In the genomic region with DNA sequence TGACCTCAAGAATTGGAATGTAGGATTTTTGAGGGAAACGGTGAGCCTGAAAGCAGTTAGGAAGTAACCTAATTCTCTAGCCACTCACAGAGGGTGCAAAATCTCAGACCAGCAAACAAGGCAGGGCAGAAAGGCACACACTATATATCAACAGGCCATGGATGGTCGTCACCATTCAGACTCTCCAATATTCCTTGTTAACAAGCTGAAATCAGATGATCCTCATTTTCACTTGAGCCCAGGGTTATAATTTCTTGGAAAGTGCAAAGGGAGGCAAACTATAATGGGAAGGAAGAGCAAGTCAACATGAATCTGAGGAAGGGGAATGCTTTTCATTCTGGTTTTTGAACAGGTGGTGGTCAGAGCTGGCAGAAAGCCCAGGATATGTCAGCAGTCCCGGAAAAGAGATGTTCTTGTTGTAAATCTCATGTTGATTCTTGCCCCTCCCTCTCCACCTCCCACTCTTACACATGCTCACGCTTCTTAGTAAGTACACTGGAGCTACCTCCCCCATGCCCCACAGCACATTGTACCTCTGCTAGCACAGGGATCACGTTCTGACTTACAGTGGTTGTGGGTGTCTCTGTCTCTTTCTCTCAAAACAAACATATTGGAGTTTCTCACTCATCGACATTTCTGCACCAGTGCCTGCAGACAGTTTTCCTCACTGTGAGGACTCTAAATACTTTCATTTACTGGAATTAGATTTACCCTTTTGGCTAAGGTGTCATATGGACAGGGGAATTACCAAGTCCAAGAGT, we compare ENCODE assay signal across 8 cellular contexts.
DNase-seq lines count a peak whose midpoint lies in the region; ATAC-seq, FAIRE-seq and TF ChIP-seq lines count a peak whose summit lies in the region.

No MANE protein-coding gene starts in this region.

- H4K8ac ChIP-seq in mesenchymal stem cell (ENCODE audit: low read length), result no peak overlapping the region

- FAIRE-seq in kidney (lab: Jason Lieb, UNC), result no peak

- H3K4me1 ChIP-seq in mesenchymal stem cell (ENCODE audit: control insufficient read depth, insufficient read depth, low read depth, low read length), result peaks cover 8% of the 10 kb centered on the region
- H3K4me1 ChIP-seq in stomach, result peaks cover 0 to 49% (median 24%) of the 10 kb centered on the region in 4 donors
- H3K4me1 ChIP-seq in kidney (ENCODE audit: control insufficient read depth in 1 of 2, insufficient read depth in 1 of 2, low read depth in 1 of 2, low read length in 2 of 2), result peaks cover 13 to 19% of the 10 kb centered on the region in 2 donors

- peak overlapping the region in 1 of 2 experiments; percentile 54 for H2BK12ac ChIP-seq in mesenchymal stem cell (ENCODE audit: low read length in 2 of 2)

- no peak overlapping the region for H2BK120ac ChIP-seq in mesenchymal stem cell (ENCODE audit: low read depth, low read length)

- H3K4me2 ChIP-seq in mesenchymal stem cell (ENCODE audit: low read length, poor library complexity, severe bottlenecking), result no peak overlapping the region

- 54% methylated on average over 4 of the region's 6 CpGs for WGBS in mesenchymal stem cell
- WGBS in stomach, 5 donors, result 27 to 42% (median 34%) methylated on average over 6 of the region's 6 CpGs

- no peak for TF ChIP-seq CTCF in stomach (IDR thresholded peaks at IDR 0.05)
- no peak for TF ChIP-seq CTCF in kidney (IDR thresholded peaks at IDR 0.05; ENCODE audit: borderline replicate concordance, extremely low read depth, insufficient read depth)

- peak overlapping the region in 1 of 2 experiments; percentile 82 for H3K18ac ChIP-seq in mesenchymal stem cell (ENCODE audit: low read depth in 1 of 2, low read length in 2 of 2)

- H2BK15ac ChIP-seq in mesenchymal stem cell (ENCODE audit: low read depth, poor library complexity, severe bottlenecking), result no peak overlapping the region

- H2BK5ac ChIP-seq in mesenchymal stem cell (ENCODE audit: low read depth, low read length, poor library complexity, severe bottlenecking), result no peak overlapping the region

- TF ChIP-seq POLR2A in stomach (IDR thresholded peaks at IDR 0.05), result no peak

- DNase-seq in Ammon's horn (ENCODE audit: low spot score) (peak; percentile 37), GM19240 (ENCODE audit: insufficient read length, low spot score) (peak; percentile 12), NCI-H748 treated with DMSO at 0.1 percent for 48 hours (lab: John Stamatoyannopoulos, UW) (peak; percentile 92), mesenchymal stem cell (peak; percentile 41), stomach (peak; percentile 26), kidney (no peak)
- DNase-seq in activated gamma-delta T cell treated with anti-CD3 and anti-CD28 coated beads, Interleukin-2, amount 50 U/mL, for 16 hours (ENCODE audit: low read depth), result peak; percentile 45

- H3K27ac ChIP-seq in mesenchymal stem cell (ENCODE audit: low read length, poor library complexity, severe bottlenecking), result peak overlapping the region; percentile 76
- peak overlapping the region in 2 of 5 donors; percentile 15 to 48 for H3K27ac ChIP-seq in stomach
- no peak overlapping the region for H3K27ac ChIP-seq in kidney (ENCODE audit: low read depth in 2 of 2, low read length in 2 of 2)

- peak overlapping the region in 1 of 2 experiments; percentile 17 for H3K4ac ChIP-seq in mesenchymal stem cell (ENCODE audit: low read depth in 1 of 2, low read length in 2 of 2)

- H4K91ac ChIP-seq in mesenchymal stem cell (ENCODE audit: low read length), result no peak overlapping the region

- TF ChIP-seq EP300 in stomach (IDR thresholded peaks at IDR 0.05), result no peak

- ATAC-seq in HG03354 (IDR thresholded peaks at IDR 0.05; ENCODE audit: poor library complexity, severe bottlenecking, unreplicated experiment), result peak; percentile 56

- H3K27me3 ChIP-seq in mesenchymal stem cell (ENCODE audit: control insufficient read depth in 1 of 2, insufficient read depth in 1 of 2, low read length in 2 of 2), result no peaks in the 10 kb centered on the region
- no peaks in the 10 kb centered on the region for H3K27me3 ChIP-seq in stomach

- intact Hi-C loops in stomach (cut with DNase I; ENCODE audit: low total_unique reads), result no loop called here
- intact Hi-C loops in kidney (cut with DNase I), result no loop called here

- no peak overlapping the region for H2AFZ ChIP-seq in mesenchymal stem cell (ENCODE audit: low read depth, low read length)

- peak overlapping the region; percentile 86 for H2AK5ac ChIP-seq in mesenchymal stem cell (ENCODE audit: low read length, severe bottlenecking)

- H3K9ac ChIP-seq in mesenchymal stem cell (ENCODE audit: low read length) (no peak overlapping the region), kidney (ENCODE audit: low read length in 2 of 2) (no peak overlapping the region)

- H3K9me3 ChIP-seq in mesenchymal stem cell (ENCODE audit: control insufficient read depth, low read length) (peaks cover 7% of the 10 kb centered on the region), stomach (peaks cover 0 to 4% (median 2%) of the 10 kb centered on the region in 4 donors), kidney (ENCODE audit: control insufficient read depth in 1 of 2, low read length in 2 of 2) (peaks cover 0 to 4% of the 10 kb centered on the region in 2 donors)

- H3K23ac ChIP-seq in mesenchymal stem cell (ENCODE audit: low read length in 2 of 2), result no peak overlapping the region

- H3K4me3 ChIP-seq in mesenchymal stem cell (ENCODE audit: insufficient read depth in 1 of 2, low read depth in 1 of 2, low read length in 2 of 2), result no peak overlapping the region
- H3K4me3 ChIP-seq in stomach, result no peak overlapping the region
- H3K4me3 ChIP-seq in kidney (ENCODE audit: low read length in 2 of 2), result no peak overlapping the region

- H3K36me3 ChIP-seq in mesenchymal stem cell (ENCODE audit: control insufficient read depth in 1 of 2, insufficient read depth in 2 of 2, low read depth in 1 of 2, low read length in 2 of 2) (no peaks in the 10 kb centered on the region), stomach (no peaks in the 10 kb centered on the region), kidney (ENCODE audit: control insufficient read depth in 1 of 2, insufficient read depth in 2 of 2, low read length in 2 of 2) (no peaks in the 10 kb centered on the region)

- no peak overlapping the region for H3K14ac ChIP-seq in mesenchymal stem cell (ENCODE audit: low read length in 2 of 2)

- H3K79me1 ChIP-seq in mesenchymal stem cell (replicated peaks; ENCODE audit: low read length, poor library complexity, severe bottlenecking), result no peaks in the 10 kb centered on the region
